In the genomic region with DNA sequence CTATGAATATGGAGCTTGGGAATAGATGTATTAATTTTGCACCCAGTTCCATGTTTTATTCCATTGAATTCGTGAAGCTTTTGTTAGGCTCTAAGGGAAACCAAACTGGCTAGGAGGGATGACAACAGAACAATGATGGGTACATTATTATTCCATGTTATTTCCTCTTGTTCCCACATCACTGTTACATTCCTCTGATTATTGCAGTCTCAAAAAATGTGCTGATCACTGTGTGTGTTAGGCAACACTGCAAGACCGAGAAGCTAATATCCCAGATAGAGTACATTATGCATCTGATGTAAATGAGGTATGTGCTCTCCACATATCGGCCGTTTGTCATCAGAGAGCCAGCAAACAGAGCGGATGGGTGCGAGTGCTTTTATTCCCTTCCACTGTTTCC, we compare ENCODE assay signal across 20 cellular contexts.
"Had no signal": no experiment of that assay in that cellular context is flagged by ENCODE, and none has a peak within 500 bp of the region (broad histone marks: within the 10 kb centered on the region; RNA-seq: fewer than 3 reads in every experiment).

No MANE protein-coding gene starts in this region.

- ATAC-seq: activated CD8-positive, alpha-beta T cell treated with anti-CD3 and anti-CD28 coated beads, Interleukin-2, amount 10 ng/mL, durations not matched to agents 7 days and 5 days; activated naive CD8-positive, alpha-beta T cell treated with anti-CD3 and anti-CD28 coated beads, Interleukin-2, amount 50 U/mL, for 24 hours; esophagus mucosa; gastrocnemius medialis; psoas muscle; right lobe of liver; SK-N-SH treated with all-trans-retinoic acid at 6 μM for 48 hours; WTC11 had no signal

- H3K4me1 Mint-ChIP-seq: activated naive CD8-positive, alpha-beta T cell treated with anti-CD3 and anti-CD28 coated beads, Interleukin-2, amount 50 U/mL, for 24 hours had no signal

- H3K9me3 Mint-ChIP-seq: activated naive CD8-positive, alpha-beta T cell treated with anti-CD3 and anti-CD28 coated beads, Interleukin-2, amount 50 U/mL, for 24 hours; activated T-helper 1 cell treated with anti-CD3 and anti-CD28 coated beads, Interleukin-12 subunit alpha, Interleukin-12 subunit beta, Interleukin-2, Interleukin-4 antibody, amounts not matched to agents 30 ng/mL and 10 ng/mL and 1 ng/mL, durations not matched to agents 14 hours and 24 hours and 36 hours; brain; mesothelial cell of epicardium; type B pancreatic cell; WTC11 had no signal

- H3K27ac Mint-ChIP-seq: activated CD8-positive, alpha-beta T cell treated with anti-CD3 and anti-CD28 coated beads, Interleukin-2, amount 10 ng/mL, durations not matched to agents 7 days and 5 days; activated naive CD8-positive, alpha-beta T cell treated with anti-CD3 and anti-CD28 coated beads, Interleukin-2, amount 50 U/mL, for 24 hours; activated T-helper 1 cell treated with anti-CD3 and anti-CD28 coated beads, Interleukin-12 subunit alpha, Interleukin-12 subunit beta, Interleukin-2, Interleukin-4 antibody, amounts not matched to agents 30 ng/mL and 10 ng/mL and 1 ng/mL, durations not matched to agents 14 hours and 24 hours and 36 hours; mesothelial cell of epicardium; type B pancreatic cell; WTC11 had no signal

- H3K4me1 ChIP-seq: gastrocnemius medialis, psoas muscle, right lobe of liver had no signal

- H3K4me3 ChIP-seq: gastrocnemius medialis, psoas muscle, right lobe of liver had no signal

- H3K36me3 ChIP-seq: gastrocnemius medialis, right lobe of liver had no signal

- DNase-seq: activated CD4-positive, alpha-beta T cell treated with anti-CD3 and anti-CD28 coated beads for 48 hours; activated CD8-positive, alpha-beta T cell treated with anti-CD3 and anti-CD28 coated beads, Interleukin-2, amount 10 ng/mL, durations not matched to agents 7 days and 5 days; activated naive CD4-positive, alpha-beta T cell; activated naive CD8-positive, alpha-beta T cell treated with anti-CD3 and anti-CD28 coated beads, Interleukin-2, amount 50 U/mL, for 24 hours; cerebellar nuclear complex; dermis blood vessel endothelial cell; gastrocnemius medialis; occipital lobe; psoas muscle; right lobe of liver; stimulated activated CD4-positive, alpha-beta T cell treated with anti-CD3 and anti-CD28 coated beads, Interleukin-12 subunit alpha, Interleukin-12 subunit beta, amount 100 ng/mL, for 4 hours; stimulated activated CD4-positive, alpha-beta T cell treated with anti-CD3 and anti-CD28 coated beads, Interleukin-2, amount 100 ng/mL, for 48 hours; stimulated activated naive CD4-positive, alpha-beta T cell treated with Interleukin-2 at 50 U/mL for 16 hours had no signal

- H3K36me3 Mint-ChIP-seq: brain, mesothelial cell of epicardium, type B pancreatic cell, WTC11 had no signal

- H3K27ac ChIP-seq: gastrocnemius medialis, psoas muscle, right lobe of liver had no signal

- H3K4me3 Mint-ChIP-seq: activated CD8-positive, alpha-beta T cell treated with anti-CD3 and anti-CD28 coated beads, Interleukin-2, amount 10 ng/mL, durations not matched to agents 7 days and 5 days; activated naive CD8-positive, alpha-beta T cell treated with anti-CD3 and anti-CD28 coated beads, Interleukin-2, amount 50 U/mL, for 24 hours; activated T-helper 1 cell treated with anti-CD3 and anti-CD28 coated beads, Interleukin-12 subunit alpha, Interleukin-12 subunit beta, Interleukin-2, Interleukin-4 antibody, amounts not matched to agents 30 ng/mL and 10 ng/mL and 1 ng/mL, durations not matched to agents 14 hours and 24 hours and 36 hours; brain; mesothelial cell of epicardium; type B pancreatic cell; WTC11 had no signal

- H3K9me3 ChIP-seq: gastrocnemius medialis, psoas muscle, right lobe of liver had no signal

- H3K27me3 Mint-ChIP-seq: activated naive CD8-positive, alpha-beta T cell treated with anti-CD3 and anti-CD28 coated beads, Interleukin-2, amount 50 U/mL, for 24 hours; brain had no signal

- H3K27me3 ChIP-seq: gastrocnemius medialis, right lobe of liver had no signal
